Comparison of ENCODE assay signal across 17 cellular contexts in genomic region chr17:50288306-50288705, GRCh38. TPM values are rescaled to one million over a fixed set of nuclear protein-coding genes. Genes with fewer than 3 reads are reported as not detected.
DNase-seq lines count a peak whose midpoint lies in the region; ATAC-seq, FAIRE-seq and TF ChIP-seq lines count a peak whose summit lies in the region.
"Had no signal": no experiment of that assay in that cellular context is flagged by ENCODE, and none has a peak within 500 bp of the region (broad histone marks: within the 10 kb centered on the region; RNA-seq: fewer than 3 reads in every experiment).

No MANE protein-coding gene starts in this region.

- H3K9me2 ChIP-seq in GM23248 (ENCODE audit: insufficient read depth), result no peaks in the 10 kb centered on the region

- WGBS in GM23248 (ENCODE audit: low coverage in 1 of 2, low lambda C conversion rate in 2 of 2, missing lambda C conversion rate in 2 of 2), 2 experiments, result 74 to 82% methylated on average over 4 of the region's 4 CpGs

- no peak overlapping the region for H2AFZ ChIP-seq in GM23248

- in situ Hi-C loops in GM23248 (cut with MboI), result no loop called here

- H3K36me3 ChIP-seq in GM23248 (ENCODE audit: low read depth) (no peaks in the 10 kb centered on the region), skeletal muscle satellite cell (ENCODE audit: insufficient read depth, low read length) (peaks cover 4% of the 10 kb centered on the region)

- ATAC-seq in GM18867 (IDR thresholded peaks at IDR 0.05; ENCODE audit: unreplicated experiment), result no peak
- ATAC-seq: K562 had no signal

- H3K27me3 ChIP-seq in GM23248 (replicated peaks; ENCODE audit: insufficient read depth), result no peaks in the 10 kb centered on the region
- H3K27me3 ChIP-seq in skeletal muscle satellite cell (ENCODE audit: control insufficient read depth, insufficient read depth, low read length), result no peaks in the 10 kb centered on the region

- peaks cover 31% of the 10 kb centered on the region for H3K79me2 ChIP-seq in GM23248 (ENCODE audit: insufficient read depth)

- H3K4me1 ChIP-seq in GM23248 (ENCODE audit: insufficient read depth), result peaks cover 30% of the 10 kb centered on the region
- H3K4me1 ChIP-seq in skeletal muscle satellite cell (ENCODE audit: control insufficient read depth, insufficient read depth, low read length), result peaks cover 40% of the 10 kb centered on the region

- no peaks in the 10 kb centered on the region for H4K20me1 ChIP-seq in GM23248 (ENCODE audit: insufficient read depth)

- peaks cover 24% of the 10 kb centered on the region for H3F3A ChIP-seq in GM23248 (ENCODE audit: insufficient read depth)

- no peak for FAIRE-seq in GM12892 (lab: Jason Lieb, UNC)
- FAIRE-seq: K562, keratinocyte, urothelium cell line had no signal

- peak overlapping the region; percentile 97 for H3K27ac ChIP-seq in GM23248
- peak overlapping the region; percentile 91 to 93 for H3K27ac ChIP-seq in coronary artery

- DNase-seq in GM23248 (no peak), NCI-H69 (lab: John Stamatoyannopoulos, UW) (peak; percentile 62), coronary artery (ENCODE audit: low spot score) (no peak), GDM1 (lab: John Stamatoyannopoulos, UW) (no peak), HCEC 1CT (no peak), GM12892 (ENCODE audit: insufficient read length) (no peak)
- DNase-seq: activated CD8-positive, alpha-beta memory T cell treated with anti-CD3 and anti-CD28 coated beads for 24 hours; caudate nucleus; CD4-positive, alpha-beta T cell; head of caudate nucleus; stimulated activated CD4-positive, alpha-beta T cell treated with anti-CD3 and anti-CD28 coated beads, Interleukin-1b, Interleukin-23, amount 100 ng/mL, for 48 hours; stimulated activated CD8-positive, alpha-beta memory T cell treated with anti-CD3 and anti-CD28 coated beads, Interleukin-4, amount 100 ng/mL, for 48 hours had no signal

- no peak for TF ChIP-seq POLR2A in GM12892 (IDR thresholded peaks at IDR 0.05; ENCODE audit: low read depth, low read length)

- H3K4me3 ChIP-seq in GM23248, result peak overlapping the region; percentile 70; the same call in 1 of the 2 replicates
- H3K4me3 ChIP-seq in coronary artery, result peak overlapping the region; percentile 62
- peak overlapping the region; percentile 55 for H3K4me3 ChIP-seq in skeletal muscle satellite cell (ENCODE audit: low read length)
- H3K4me3 ChIP-seq: K562 had no signal

- peak overlapping the region; percentile 88; the same call in 1 of the 2 replicates for H3K9ac ChIP-seq in GM23248
- H3K9ac ChIP-seq in skeletal muscle satellite cell (ENCODE audit: low read depth, low read length), result peak overlapping the region; percentile 66

- no peaks in the 10 kb centered on the region for H3K9me3 ChIP-seq in GM23248 (ENCODE audit: low read depth)
- H3K9me3 ChIP-seq in skeletal muscle satellite cell (replicated peaks; ENCODE audit: low read length), result no peaks in the 10 kb centered on the region

- no peak for TF ChIP-seq CTCF in coronary artery (IDR thresholded peaks at IDR 0.05)

- peak overlapping the region; percentile 92 for H3K4me2 ChIP-seq in GM23248 (ENCODE audit: unreplicated experiment)
- H3K4me2 ChIP-seq in skeletal muscle satellite cell (ENCODE audit: low read length), result peak overlapping the region; percentile 78

RNA-seq across cellular contexts. Expression of gene TMEM92, which starts 14.0 kb away (rescaled TPM):
- total RNA-seq in GM23248 (2014; rRNA removed; shearing (Covaris generic)), result 0.32 TPM in 1 of 2 replicates, not detected in the other
- 0.61 TPM in 1 of 2 replicates, not detected in the other for polyA plus RNA-seq in GM23248 (2016; fragmentation: Nextera tagmentation; extraction: Ambion mirVana)
- 0.25 TPM in 1 of 2 replicates, not detected in the other for total RNA-seq in skeletal muscle satellite cell (2012; rRNA removed)
- not detected for polyA plus RNA-seq in GM12892 (2012; ENCODE audit: missing spikeins)
- total RNA-seq: CD4-positive, alpha-beta T cell had no signal

RNA-seq across cellular contexts. Expression of gene XYLT2, which starts 57.6 kb away (rescaled TPM):
- 43.6 and 70.1 TPM in 2 replicates for total RNA-seq in GM23248 (2014; rRNA removed; shearing (Covaris generic))
- polyA plus RNA-seq in GM23248 (2016; fragmentation: Nextera tagmentation; extraction: Ambion mirVana), result 25.3 and 27.3 TPM in 2 replicates
- total RNA-seq in skeletal muscle satellite cell (2012; rRNA removed), result 43.1 and 49.4 TPM in 2 replicates
- polyA plus RNA-seq in GM12892 (2012; ENCODE audit: missing spikeins), result 8.2 TPM
